ENCODE assay signal across 9 cellular contexts in genomic region chr11:57791321-57792059, GRCh38. TPM values are rescaled to one million over a fixed set of nuclear protein-coding genes. Genes with fewer than 3 reads are reported as not detected.
DNase-seq lines count a peak whose midpoint lies in the region; ATAC-seq, FAIRE-seq and TF ChIP-seq lines count a peak whose summit lies in the region.
"Had no signal": no experiment of that assay in that cellular context is flagged by ENCODE, and none has a peak within 500 bp of the region (broad histone marks: within the 10 kb centered on the region; RNA-seq: fewer than 3 reads in every experiment).

No MANE protein-coding gene starts in this region.

- H3K27me3 Mint-ChIP-seq in endodermal cell (ENCODE audit: insufficient read depth) = no peaks in the 10 kb centered on the region

- intact Hi-C loops in psoas muscle (cut with DNase I) = loop anchor here in 1 of 2 donors (10.0 kb wide), 1 partner anchor 47 kb away; the partner anchor contains the start of gene SELENOH

- H3K27ac ChIP-seq in endodermal cell (ENCODE audit: low read depth, low read length) (no peak overlapping the region), skeletal muscle tissue (ENCODE audit: low read depth, low read length) (peak overlapping the region; percentile 45), psoas muscle (no peak overlapping the region)
- H3K27ac ChIP-seq: SJSA1 had no signal

- H3K36me3 ChIP-seq in endodermal cell (ENCODE audit: control insufficient read depth, insufficient read depth, low read length) (peaks cover 61% of the 10 kb centered on the region), skeletal muscle tissue (ENCODE audit: control insufficient read depth in 3 of 3, insufficient read depth in 3 of 3, low read length in 3 of 3) (peaks cover 12 to 29% (median 22%) of the 10 kb centered on the region in 3 donors), psoas muscle (ENCODE audit: insufficient read depth in 1 of 2, low read depth in 1 of 2) (peaks cover 8 to 56% of the 10 kb centered on the region in 2 donors)

- no peak for ATAC-seq in GM19351 (IDR thresholded peaks at IDR 0.05; ENCODE audit: unreplicated experiment)
- ATAC-seq in psoas muscle = no peak

- H3K4me3 Mint-ChIP-seq in endodermal cell = no peak overlapping the region

- H3K36me3 Mint-ChIP-seq in endodermal cell (ENCODE audit: low read depth) = peaks cover 54% of the 10 kb centered on the region

- no peaks in the 10 kb centered on the region for H3K9me3 Mint-ChIP-seq in endodermal cell

- H3K4me1 Mint-ChIP-seq in endodermal cell = peaks cover 40% of the 10 kb centered on the region

- TF ChIP-seq POLR2A in GM12891 (IDR thresholded peaks at IDR 0.05; ENCODE audit: low read depth, low read length) = no peak

- H3K9ac ChIP-seq in endodermal cell (ENCODE audit: extremely low read depth, low read length, poor library complexity, severe bottlenecking) = no peak overlapping the region
- no peak overlapping the region for H3K9ac ChIP-seq in skeletal muscle tissue (ENCODE audit: low read depth in 1 of 3, low read length in 3 of 3)

- no peak for FAIRE-seq in GM12891 (lab: Jason Lieb, UNC)

- H3K9me3 ChIP-seq in endodermal cell (ENCODE audit: control insufficient read depth, low read length) (no peaks in the 10 kb centered on the region), skeletal muscle tissue (ENCODE audit: control insufficient read depth in 3 of 3, low read length in 3 of 3) (no peaks in the 10 kb centered on the region), psoas muscle (no peaks in the 10 kb centered on the region)
- H3K9me3 ChIP-seq: SJSA1 had no signal

- H3K4me1 ChIP-seq in endodermal cell (ENCODE audit: control insufficient read depth, insufficient read depth, low read length) (peaks cover 5% of the 10 kb centered on the region), skeletal muscle tissue (ENCODE audit: control insufficient read depth in 3 of 3, insufficient read depth in 3 of 3, low read length in 3 of 3) (peaks cover 13 to 37% (median 24%) of the 10 kb centered on the region in 3 donors), psoas muscle (peaks cover 34% of the 10 kb centered on the region)

- DNase-seq in GM12891 (ENCODE audit: insufficient read length, low spot score) (no peak), OCI-M1 (lab: John Stamatoyannopoulos, UW) (peak; percentile 61), endodermal cell (peak; percentile 58), DMS53 treated with DMSO at 0.1 percent for 48 hours (lab: John Stamatoyannopoulos, UW; ENCODE audit: unreplicated experiment) (no peak), SHP77 treated with DMSO at 0.1 percent for 48 hours (lab: John Stamatoyannopoulos, UW) (no peak), psoas muscle (no peak)

- no peak for TF ChIP-seq CTCF in endodermal cell (conservative IDR thresholded peaks at IDR 0.05)
- TF ChIP-seq CTCF in psoas muscle (IDR thresholded peaks at IDR 0.05) = no peak

- H3K4me3 ChIP-seq in endodermal cell (ENCODE audit: low read length) (no peak overlapping the region), skeletal muscle tissue (ENCODE audit: low read length in 3 of 3) (no peak overlapping the region), psoas muscle (no peak overlapping the region)
- H3K4me3 ChIP-seq: SJSA1 had no signal

- no peaks in the 10 kb centered on the region for H3K27me3 ChIP-seq in endodermal cell (ENCODE audit: control insufficient read depth, insufficient read depth, low read length, poor library complexity, severe bottlenecking)
- no peaks in the 10 kb centered on the region for H3K27me3 ChIP-seq in skeletal muscle tissue (ENCODE audit: control insufficient read depth in 3 of 3, insufficient read depth in 3 of 3, low read length in 3 of 3)
- no peaks in the 10 kb centered on the region for H3K27me3 ChIP-seq in psoas muscle (ENCODE audit: insufficient read depth in 3 of 3, low read length in 2 of 3)
- H3K27me3 ChIP-seq: SJSA1 had no signal

- H3K27ac Mint-ChIP-seq in endodermal cell = peak overlapping the region; percentile 49

- 96 to 97% methylated on average over 9 to 21 of the region's 22 CpGs for WGBS in endodermal cell (ENCODE audit: insufficient coverage in 1 of 2, insufficient read length in 1 of 2), 2 experiments
- WGBS in psoas muscle, 3 donors = 84 to 86% (median 86%) methylated on average over 22 of the region's 22 CpGs

TF ChIP-seq in GM12891, 5 proteins besides CTCF, POLR2A, EP300 and RAD21:
- TF ChIP-seq POLR2AphosphoS5 (IDR thresholded peaks at IDR 0.05; ENCODE audit: low read depth, low read length) (no peak), POU2F2 (IDR thresholded peaks at IDR 0.05; ENCODE audit: low read depth, low read length) (no peak), SPI1 (IDR thresholded peaks at IDR 0.05; ENCODE audit: low read depth, low read length) (peak; percentile 70)

RNA-seq across cellular contexts. Expression of gene CTNND1, which starts 29.9 kb away (rescaled TPM):
- 17.9 TPM for polyA plus RNA-seq in GM12891 (2012; ENCODE audit: low read depth, missing spikeins)
- total RNA-seq in endodermal cell = 100 to 1,000 TPM; 190 to 216 TPM
- 144 TPM for polyA plus RNA-seq in endodermal cell (2013, experiment 1 of 2)
- 136 TPM for polyA plus RNA-seq in endodermal cell (2013, experiment 2 of 2)
- 121 TPM for total RNA-seq in skeletal muscle tissue
- total RNA-seq in psoas muscle = 10 to 100 TPM; 26.1 to 35.2 (median 30.1) TPM
- polyA plus RNA-seq in psoas muscle = 10 to 100 TPM in 2 of 3 donors, 1 to 10 TPM in 1; 9.4 to 13.8 (median 13.7) TPM

RNA-seq across cellular contexts. Expression of gene BTBD18, which starts 39.9 kb away (rescaled TPM):
- 0.08 TPM for polyA plus RNA-seq in GM12891 (2012; ENCODE audit: low read depth, missing spikeins)
- total RNA-seq in endodermal cell (not detected), skeletal muscle tissue (not detected), psoas muscle (not detected)
- not detected for polyA plus RNA-seq in endodermal cell (2013, experiment 1 of 2)
- not detected for polyA plus RNA-seq in endodermal cell (2013, experiment 2 of 2)
- polyA plus RNA-seq in psoas muscle = under 1 TPM in 1 of 3 donors, not detected in 2; 0.03 TPM
- total RNA-seq: SJSA1 had no signal

RNA-seq across cellular contexts. Expression of gene SELENOH, which starts 50.2 kb away (rescaled TPM):
- polyA plus RNA-seq in GM12891 (2012; ENCODE audit: low read depth, missing spikeins) = 246 TPM
- total RNA-seq in endodermal cell (100 to 1,000 TPM; 213 to 226 TPM), skeletal muscle tissue (61.1 TPM), psoas muscle (100 to 1,000 TPM in 1 of 4 donors, 10 to 100 TPM in 3; 67.0 to 109 (median 88.0) TPM)
- 154 TPM for polyA plus RNA-seq in endodermal cell (2013, experiment 1 of 2)
- 152 TPM for polyA plus RNA-seq in endodermal cell (2013, experiment 2 of 2)
- polyA plus RNA-seq in psoas muscle = 100 to 1,000 TPM in 1 of 3 donors, 10 to 100 TPM in 2; 79.0 to 120 (median 81.9) TPM

Comparison
In these comparisons a context has a peak if more than half of its experiments do, and no peak if none do; other contexts are left out.
1. DNase-seq: peak in OCI-M1 (single experiment) and endodermal cell (single experiment); none in GM12891 (single experiment), DMS53 treated with DMSO at 0.1 percent for 48 hours (single experiment), SHP77 treated with DMSO at 0.1 percent for 48 hours (single experiment) and psoas muscle (0 of 2).